8 cellular contexts compared by ENCODE assay signal in the genomic region with DNA sequence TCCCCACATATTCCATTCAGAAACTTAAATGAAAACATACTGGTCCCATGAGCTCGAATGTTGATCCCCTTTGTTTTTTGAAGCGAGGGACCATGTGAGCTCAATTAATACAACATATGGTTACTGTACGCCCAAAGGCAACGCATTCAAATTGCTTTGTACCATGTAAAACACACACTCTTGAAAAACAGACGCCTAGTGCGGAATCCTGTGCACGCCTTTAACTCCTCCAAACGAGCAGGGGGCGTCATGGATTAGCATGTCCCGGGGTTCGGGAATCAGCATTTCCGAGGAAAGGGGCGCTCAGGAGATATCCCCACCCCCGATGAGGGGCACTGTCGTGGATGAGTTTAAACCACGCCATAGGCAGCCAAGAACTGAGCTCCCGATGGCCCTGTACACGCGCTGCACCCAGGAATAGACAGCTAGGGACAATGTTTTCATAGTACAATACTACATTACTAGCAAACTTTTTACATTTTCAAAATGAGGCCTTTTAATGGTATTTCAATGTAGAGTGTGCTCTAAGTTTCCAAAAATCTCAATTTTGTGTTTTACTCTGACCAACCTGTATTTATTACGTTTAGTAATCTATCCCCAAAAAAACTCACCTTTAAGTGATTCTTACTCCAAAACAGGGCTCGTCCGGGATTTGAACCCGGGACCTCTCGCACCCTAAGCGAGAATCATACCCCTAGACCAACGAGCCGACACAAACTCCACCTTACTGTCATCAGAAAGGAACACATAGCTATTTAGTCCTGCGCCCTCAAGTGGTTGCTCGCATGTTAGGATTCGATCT. TPM values are rescaled to one million over a fixed set of nuclear protein-coding genes. Genes with fewer than 3 reads are reported as not detected.
DNase-seq lines count a peak whose midpoint lies in the region; ATAC-seq and TF ChIP-seq lines count a peak whose summit lies in the region.

No MANE protein-coding gene starts in this region.

- TF ChIP-seq RAD21 in SK-N-SH (IDR thresholded peaks at IDR 0.05; ENCODE audit: low read length) = no peak; the same call in 1 of the 2 replicates

- DNase-seq in GM04504 (ENCODE audit: low read depth) = peak; percentile 53
- peak; percentile 99 for DNase-seq in NAMALWA (ENCODE audit: low spot score)
- DNase-seq in SK-N-SH = peak; percentile 70
- DNase-seq in activated naive CD8-positive, alpha-beta T cell treated with anti-CD3 and anti-CD28 coated beads for 36 hours = peak; percentile 83
- DNase-seq in Right ventricle myocardium inferior (ENCODE audit: missing footprints) = peak; percentile 85
- peak; percentile 88 to 98 for DNase-seq in tibial nerve (ENCODE audit: low spot score in 2 of 2)

- ATAC-seq in HG02571 (IDR thresholded peaks at IDR 0.05; ENCODE audit: unreplicated experiment) = peak; percentile 40
- ATAC-seq in Right ventricle myocardium inferior = peak; percentile 63

- peak overlapping the region; percentile 70 to 87 for H3K27ac ChIP-seq in SK-N-SH (ENCODE audit: low read depth in 2 of 2, low read length in 1 of 2)
- H3K27ac ChIP-seq in parathyroid adenoma = peak overlapping the region; percentile 72
- peak overlapping the region; percentile 87 to 92 (median 92) for H3K27ac ChIP-seq in tibial nerve

- H3K4me3 Mint-ChIP-seq in activated naive CD8-positive, alpha-beta T cell treated with anti-CD3 and anti-CD28 coated beads for 36 hours = peak overlapping the region; percentile 88

- no peak for TF ChIP-seq EP300 in SK-N-SH (IDR thresholded peaks at IDR 0.05; ENCODE audit: borderline replicate concordance in 1 of 2, low read depth in 1 of 2, low read length in 1 of 2)
- TF ChIP-seq EP300 in tibial nerve (IDR thresholded peaks at IDR 0.05) = peak in 1 of 2 donors; percentile 73

- peaks cover 38% of the 10 kb centered on the region for H3K4me1 Mint-ChIP-seq in activated naive CD8-positive, alpha-beta T cell treated with anti-CD3 and anti-CD28 coated beads for 36 hours

- 2% methylated on average over 29 of the region's 30 CpGs for WGBS in SK-N-SH (ENCODE audit: low lambda C conversion rate)
- 0 to 1% methylated on average over 30 of the region's 30 CpGs for WGBS in tibial nerve, 2 donors

- H3K27ac Mint-ChIP-seq in activated naive CD8-positive, alpha-beta T cell treated with anti-CD3 and anti-CD28 coated beads for 36 hours = peak overlapping the region; percentile 97

- H3K9me3 Mint-ChIP-seq in activated naive CD8-positive, alpha-beta T cell treated with anti-CD3 and anti-CD28 coated beads for 36 hours = peaks cover 4% of the 10 kb centered on the region

- peaks cover 7% of the 10 kb centered on the region for H3F3A ChIP-seq in SK-N-SH (replicated peaks; ENCODE audit: insufficient read depth)

- intact Hi-C loops in Right ventricle myocardium inferior (cut with DNase I) = loop anchor here (2.0 kb wide), 1 partner anchor 222 kb away; a partner anchor contains a TSS

- no peaks in the 10 kb centered on the region for H4K20me1 ChIP-seq in SK-N-SH (ENCODE audit: insufficient read depth)

- CTCF ChIA-PET in SK-N-SH (lab: Yijun Ruan, JAX) = interaction anchor here (0.6 to 3.5 kb wide), 16 partner anchors 9 to 421 kb away, joined by 3 to 20 read pairs (median 3); a partner anchor contains a TSS

- H3K36me3 Mint-ChIP-seq in activated naive CD8-positive, alpha-beta T cell treated with anti-CD3 and anti-CD28 coated beads for 36 hours = peaks cover 7% of the 10 kb centered on the region

- H2AFZ ChIP-seq in SK-N-SH (ENCODE audit: low read depth) = peak overlapping the region; percentile 97
- H2AFZ ChIP-seq in parathyroid adenoma = peak overlapping the region; percentile 48

- H3K9ac ChIP-seq in SK-N-SH (peak overlapping the region; percentile 79; the same call in 1 of the 2 replicates), parathyroid adenoma (no peak overlapping the region)

- H3K27me3 ChIP-seq in SK-N-SH (ENCODE audit: insufficient read depth) (peaks cover 8% of the 10 kb centered on the region; the same call in 1 of the 2 replicates), parathyroid adenoma (ENCODE audit: control insufficient read depth, insufficient read depth, low read length) (no peaks in the 10 kb centered on the region), tibial nerve (no peaks in the 10 kb centered on the region)

- POLR2A ChIA-PET in SK-N-SH (lab: Yijun Ruan, JAX) = no interaction called here

- peaks cover 11% of the 10 kb centered on the region for H3K27me3 Mint-ChIP-seq in activated naive CD8-positive, alpha-beta T cell treated with anti-CD3 and anti-CD28 coated beads for 36 hours

- H3K4me2 ChIP-seq in SK-N-SH (peak overlapping the region; percentile 84), parathyroid adenoma (ENCODE audit: low read length) (peak overlapping the region; percentile 82)

- H3K36me3 ChIP-seq in SK-N-SH (replicated peaks in 1 of 2; ENCODE audit: control insufficient read depth in 1 of 2, insufficient read depth in 2 of 2, low read length in 1 of 2) (no peaks in the 10 kb centered on the region), parathyroid adenoma (ENCODE audit: control insufficient read depth, insufficient read depth, low read length) (no peaks in the 10 kb centered on the region), tibial nerve (no peaks in the 10 kb centered on the region)

- no peak for TF ChIP-seq POLR2A in tibial nerve (IDR thresholded peaks at IDR 0.05)

- H3K4me1 ChIP-seq in SK-N-SH (ENCODE audit: control insufficient read depth in 1 of 2, insufficient read depth in 2 of 2, low read depth in 1 of 2, low read length in 1 of 2) (peaks cover 0 to 5% of the 10 kb centered on the region in 2 experiments; a peak in 1 of 4 replicates), parathyroid adenoma (no peaks in the 10 kb centered on the region), tibial nerve (peaks cover 0 to 23% (median 3%) of the 10 kb centered on the region in 4 donors)

- no peaks in the 10 kb centered on the region for H3K9me2 ChIP-seq in SK-N-SH

- H3K9me3 ChIP-seq in SK-N-SH (no peaks in the 10 kb centered on the region), parathyroid adenoma (ENCODE audit: control insufficient read depth, low read length) (no peaks in the 10 kb centered on the region), tibial nerve (no peaks in the 10 kb centered on the region)

- H3K79me2 ChIP-seq in SK-N-SH (ENCODE audit: insufficient read depth) (no peaks in the 10 kb centered on the region), parathyroid adenoma (no peaks in the 10 kb centered on the region)

- H3K4me3 ChIP-seq in SK-N-SH (ENCODE audit: low read depth in 2 of 2, low read length in 1 of 2) (peak overlapping the region; percentile 76 to 83), parathyroid adenoma (ENCODE audit: low read depth, low read length) (peak overlapping the region; percentile 67), tibial nerve (peak overlapping the region; percentile 68 to 72 (median 70))

- TF ChIP-seq CTCF in SK-N-SH (IDR thresholded peaks at IDR 0.05) = peak; percentile 94
- TF ChIP-seq CTCF in parathyroid adenoma (IDR thresholded peaks at IDR 0.05) = peak; percentile 79
- TF ChIP-seq CTCF in tibial nerve (IDR thresholded peaks at IDR 0.05) = peak; percentile 85 to 87 (median 85)

TF ChIP-seq in SK-N-SH, 30 proteins besides CTCF, POLR2A, EP300 and RAD21 (continues in another document):
- TF ChIP-seq RFX5 (IDR thresholded peaks at IDR 0.05; ENCODE audit: low read length) = no peak
- no peak; the same call in 1 of the 2 replicates for TF ChIP-seq TAF1 (IDR thresholded peaks at IDR 0.05; ENCODE audit: borderline replicate concordance, low read depth, low read length)
- no peak for TF ChIP-seq YY1 (IDR thresholded peaks at IDR 0.05; ENCODE audit: low read depth)
- TF ChIP-seq, protein P1, sequence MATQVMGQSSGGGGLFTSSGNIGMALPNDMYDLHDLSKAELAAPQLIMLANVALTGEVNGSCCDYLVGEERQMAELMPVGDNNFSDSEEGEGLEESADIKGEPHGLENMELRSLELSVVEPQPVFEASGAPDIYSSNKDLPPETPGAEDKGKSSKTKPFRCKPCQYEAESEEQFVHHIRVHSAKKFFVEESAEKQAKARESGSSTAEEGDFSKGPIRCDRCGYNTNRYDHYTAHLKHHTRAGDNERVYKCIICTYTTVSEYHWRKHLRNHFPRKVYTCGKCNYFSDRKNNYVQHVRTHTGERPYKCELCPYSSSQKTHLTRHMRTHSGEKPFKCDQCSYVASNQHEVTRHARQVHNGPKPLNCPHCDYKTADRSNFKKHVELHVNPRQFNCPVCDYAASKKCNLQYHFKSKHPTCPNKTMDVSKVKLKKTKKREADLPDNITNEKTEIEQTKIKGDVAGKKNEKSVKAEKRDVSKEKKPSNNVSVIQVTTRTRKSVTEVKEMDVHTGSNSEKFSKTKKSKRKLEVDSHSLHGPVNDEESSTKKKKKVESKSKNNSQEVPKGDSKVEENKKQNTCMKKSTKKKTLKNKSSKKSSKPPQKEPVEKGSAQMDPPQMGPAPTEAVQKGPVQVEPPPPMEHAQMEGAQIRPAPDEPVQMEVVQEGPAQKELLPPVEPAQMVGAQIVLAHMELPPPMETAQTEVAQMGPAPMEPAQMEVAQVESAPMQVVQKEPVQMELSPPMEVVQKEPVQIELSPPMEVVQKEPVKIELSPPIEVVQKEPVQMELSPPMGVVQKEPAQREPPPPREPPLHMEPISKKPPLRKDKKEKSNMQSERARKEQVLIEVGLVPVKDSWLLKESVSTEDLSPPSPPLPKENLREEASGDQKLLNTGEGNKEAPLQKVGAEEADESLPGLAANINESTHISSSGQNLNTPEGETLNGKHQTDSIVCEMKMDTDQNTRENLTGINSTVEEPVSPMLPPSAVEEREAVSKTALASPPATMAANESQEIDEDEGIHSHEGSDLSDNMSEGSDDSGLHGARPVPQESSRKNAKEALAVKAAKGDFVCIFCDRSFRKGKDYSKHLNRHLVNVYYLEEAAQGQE (IDR thresholded peaks at IDR 0.05; ENCODE audit: low read depth, low read length) = peak; percentile 52; the same call in 1 of the 2 replicates
- TF ChIP-seq, protein P2, sequence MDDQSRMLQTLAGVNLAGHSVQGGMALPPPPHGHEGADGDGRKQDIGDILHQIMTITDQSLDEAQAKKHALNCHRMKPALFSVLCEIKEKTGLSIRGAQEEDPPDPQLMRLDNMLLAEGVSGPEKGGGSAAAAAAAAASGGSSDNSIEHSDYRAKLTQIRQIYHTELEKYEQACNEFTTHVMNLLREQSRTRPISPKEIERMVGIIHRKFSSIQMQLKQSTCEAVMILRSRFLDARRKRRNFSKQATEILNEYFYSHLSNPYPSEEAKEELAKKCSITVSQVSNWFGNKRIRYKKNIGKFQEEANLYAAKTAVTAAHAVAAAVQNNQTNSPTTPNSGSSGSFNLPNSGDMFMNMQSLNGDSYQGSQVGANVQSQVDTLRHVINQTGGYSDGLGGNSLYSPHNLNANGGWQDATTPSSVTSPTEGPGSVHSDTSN (IDR thresholded peaks at IDR 0.05) = no peak

RNA-seq across cellular contexts. Expression of a gene that starts 6.7 kb away (rescaled TPM):
- 27.3 and 34.4 TPM in 2 replicates for polyA plus RNA-seq in SK-N-SH (2012; rRNA removed)
- 34.9 and 39.9 TPM in 2 replicates for polyA plus RNA-seq in SK-N-SH (2012; cell fraction: cytosol; rRNA removed)
- 17.1 and 32.0 TPM in 2 replicates for polyA plus RNA-seq in SK-N-SH (2012; cell fraction: nucleus; rRNA removed)
- 10 to 100 TPM; 15.9 to 17.3 TPM for total RNA-seq in activated naive CD8-positive, alpha-beta T cell treated with anti-CD3 and anti-CD28 coated beads for 36 hours
- total RNA-seq in Right ventricle myocardium inferior (47.9 TPM), tibial nerve (10 to 100 TPM; 50.1 to 76.0 (median 71.7) TPM)

Comparison
In these comparisons a context has a peak if more than half of its experiments do, and no peak if none do; other contexts are left out.
1. Peak in every context shown above with its lines: DNase-seq, ATAC-seq, H3K4me3 ChIP-seq and H3K27ac ChIP-seq.